8 cellular contexts compared by ENCODE assay signal in the genomic region with DNA sequence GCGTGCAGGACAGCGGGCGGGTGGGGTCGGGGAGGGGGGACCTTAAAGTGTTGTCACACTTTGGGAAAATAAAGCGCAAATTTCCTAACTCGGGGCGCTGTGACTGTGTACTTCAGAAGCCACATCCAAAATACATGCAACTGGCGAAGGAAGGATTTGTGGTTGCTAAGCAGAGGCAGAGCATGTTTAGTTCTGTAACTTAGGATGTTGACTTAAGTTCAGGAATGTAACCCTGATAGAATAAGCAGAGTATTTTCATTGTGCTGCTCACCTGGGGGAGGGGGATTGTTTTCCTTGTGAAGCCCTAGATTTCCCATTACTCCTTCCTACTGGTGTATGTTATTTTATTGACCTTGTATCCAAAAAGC. TPM values are rescaled to one million over a fixed set of nuclear protein-coding genes. Genes with fewer than 3 reads are reported as not detected.
A peak's percentile ranks its signal among the peaks of the same experiment; 100 is the strongest.
DNase-seq lines count a peak whose midpoint lies in the region; ATAC-seq, FAIRE-seq and TF ChIP-seq lines count a peak whose summit lies in the region.

No MANE protein-coding gene starts in this region.

- H3K27ac ChIP-seq in HUES6 (ENCODE audit: low read depth, low read length): no peak overlapping the region
- H3K27ac ChIP-seq in K562 (ENCODE audit: extremely low read depth, low read depth, low read length): peak overlapping the region; percentile 66

- CTCF ChIA-PET in K562 (lab: Yijun Ruan, JAX; ENCODE audit: low intra/inter-chr PET ratio): interaction anchor here (2.5 to 2.7 kb wide), 2 partner anchors 204 to 213 kb away, joined by 14 to 17 read pairs; no protein-coding TSS in a partner anchor

- peak overlapping the region; percentile 67; the same call in 1 of the 2 replicates for H2AFZ ChIP-seq in K562 (ENCODE audit: low read depth, low read length)

- DNase-seq in AML-193 (lab: John Stamatoyannopoulos, UW): peak; percentile 58 to 76
- no peak for DNase-seq in K562 (ENCODE audit: extremely low read depth in 1 of 4, low spot score in 3 of 4)
- peak; percentile 54 for DNase-seq in kidney glomerular epithelial cell (lab: John Stamatoyannopoulos, UW)
- DNase-seq in superior temporal gyrus (ENCODE audit: extremely low spot score): peak; percentile 68
- no peak for DNase-seq in NCI-H774 (lab: John Stamatoyannopoulos, UW)
- no peak for DNase-seq in NCI-H2107 (lab: John Stamatoyannopoulos, UW)

- H4K20me1 ChIP-seq in K562 (replicated peaks; ENCODE audit: control insufficient read depth, insufficient read depth, low read length): 0 out of 2 replicates have a peak, but pooled peaks cover 5% of the 10 kb centered on the region

- H3K9me3 ChIP-seq in HUES6 (ENCODE audit: control insufficient read depth, insufficient read depth, low read depth, low read length) (no peaks in the 10 kb centered on the region), K562 (replicated peaks; ENCODE audit: control insufficient read depth, insufficient read depth, low read depth, low read length) (no peaks in the 10 kb centered on the region)

- no peak for TF ChIP-seq EP300 in K562 (IDR thresholded peaks at IDR 0.05; ENCODE audit: low read length)

- 0% methylated on average over 4 of the region's 8 CpGs for WGBS in K562 (ENCODE audit: insufficient coverage, low coverage, missing lambda C conversion rate)

- POLR2A ChIA-PET in K562 (lab: Yijun Ruan, JAX): interaction anchor here (0.7 kb wide), 1 partner anchor 203 kb away, joined by 3 read pairs; no protein-coding TSS in a partner anchor

- BruUV-seq in K562 (replicated peaks; lab: Mats Ljungman, UMichigan): no TSS peak

- H3K9ac ChIP-seq in HUES6 (ENCODE audit: low read length): peak overlapping the region; percentile 56
- peak overlapping the region; percentile 34 to 87 for H3K9ac ChIP-seq in K562 (ENCODE audit: insufficient read depth in 1 of 2, low read depth in 2 of 2, low read length in 2 of 2)

- H3K79me2 ChIP-seq in K562 (ENCODE audit: control insufficient read depth, insufficient read depth, low read length): peaks cover 38% of the 10 kb centered on the region

- ATAC-seq in K562: no peak
- ATAC-seq in HG03135 (IDR thresholded peaks at IDR 0.05; ENCODE audit: unreplicated experiment): no peak

- H3K4me1 ChIP-seq in HUES6 (ENCODE audit: control insufficient read depth, insufficient read depth, low read length) (peaks cover 39% of the 10 kb centered on the region), K562 (replicated peaks in 1 of 2; ENCODE audit: control insufficient read depth in 2 of 2, insufficient read depth in 2 of 2, low read length in 2 of 2) (peaks cover 23 to 29% of the 10 kb centered on the region in 2 experiments; a peak in 4 of 5 replicates)

- H3K36me3 ChIP-seq in HUES6 (ENCODE audit: control insufficient read depth, insufficient read depth, low read length): peaks cover 7% of the 10 kb centered on the region
- peaks cover 14% of the 10 kb centered on the region for H3K36me3 ChIP-seq in K562 (ENCODE audit: control insufficient read depth, insufficient read depth, low read length)

- H3K4me2 ChIP-seq in K562 (ENCODE audit: insufficient read depth, low read length): peak overlapping the region; percentile 70

- H3K9me1 ChIP-seq in K562 (ENCODE audit: control insufficient read depth, insufficient read depth, low read length): no peaks in the 10 kb centered on the region

- FAIRE-seq in K562 (lab: Jason Lieb, UNC): peak; percentile 68

- H3K27me3 ChIP-seq in HUES6 (ENCODE audit: control insufficient read depth, insufficient read depth, low read length) (peaks cover 9% of the 10 kb centered on the region; the same call in 1 of the 2 replicates), K562 (ENCODE audit: control insufficient read depth in 2 of 2, insufficient read depth in 2 of 2, low read length in 2 of 2) (no peaks in the 10 kb centered on the region)

- in situ Hi-C loops in K562 (cut with MboI): loop anchor here (5.0 to 10.0 kb wide), 2 partner anchors 192 to 300 kb away; no protein-coding TSS in a partner anchor

- no peak for TF ChIP-seq RAD21 in K562 (CRISPR knock-in tag; conservative IDR thresholded peaks at IDR 0.05 in 1 of 2, IDR thresholded peaks at IDR 0.05 in 1 of 2)

- H3K4me3 ChIP-seq in HUES6 (ENCODE audit: low read depth, low read length): peak overlapping the region; percentile 65
- H3K4me3 ChIP-seq in K562: peak overlapping the region; percentile 29

- TF ChIP-seq POLR2A in K562 (conservative IDR thresholded peaks at IDR 0.05): no peak

- intact Hi-C loops in K562 (cut with micrococcal nuclease): loop anchor here (5.0 to 10.0 kb wide), 3 partner anchors 72 to 97 kb away; no protein-coding TSS in a partner anchor

- no peak for TF ChIP-seq CTCF in K562 (IDR thresholded peaks at IDR 0.05 in 2 of 3, conservative IDR thresholded peaks at IDR 0.05 in 1 of 3; ENCODE audit: insufficient read depth in 2 of 3, low read depth in 1 of 3, low read length in 3 of 3)

TF ChIP-seq in K562, 482 proteins besides CTCF, POLR2A, EP300 and RAD21 (continues in another document):
- TF ChIP-seq MAZ (CRISPR knock-in tag; conservative IDR thresholded peaks at IDR 0.05 in 1 of 2, IDR thresholded peaks at IDR 0.05 in 1 of 2) (0 out of 4 replicates have a peak, but pooled peaks of 1 of the 2 experiments have one; percentile 4), CBX5 (IDR thresholded peaks at IDR 0.05; ENCODE audit: borderline replicate concordance, low read depth) (no peak), GABPA (tag; conservative IDR thresholded peaks at IDR 0.05; ENCODE audit: low read depth) (0 out of 2 replicates have a peak, but pooled peaks have one; percentile 7), LARP7 (IDR thresholded peaks at IDR 0.05) (no peak), ELF1 (tag; IDR thresholded peaks at IDR 0.05) (no peak; the same call in 1 of the 2 replicates), ZNF780A (CRISPR knock-in tag; IDR thresholded peaks at IDR 0.05) (no peak), CREBBP (IDR thresholded peaks at IDR 0.05; ENCODE audit: low read depth, low read length) (no peak), TAF9B (IDR thresholded peaks at IDR 0.05; ENCODE audit: partially characterized antibody) (no peak), ZNF184 (CRISPR knock-in tag; IDR thresholded peaks at IDR 0.05) (no peak)

RNA-seq across cellular contexts. Expression of gene FAM53B, which starts 0.5 kb away (rescaled TPM):
- 11.6 and 20.0 TPM in 2 replicates for total RNA-seq in K562 (2011; cell fraction: chromatin; rRNA removed; ENCODE audit: low replicate concordance)
- total RNA-seq in K562 (2011; cell fraction: nucleolus; rRNA removed): 13.0 and 13.7 TPM in 2 replicates
- total RNA-seq in K562 (2011; cell fraction: nucleoplasm; rRNA removed): 8.9 and 12.2 TPM in 2 replicates
- 11.9 and 17.2 TPM in 2 replicates for total RNA-seq in K562 (2014; rRNA removed)
- 4.2 and 5.0 TPM in 2 replicates for total RNA-seq in K562 (2014; rRNA removed; fragmentation: Illumina TruSeq; extraction: Trizol)
- 10.6 and 10.8 TPM in 2 replicates for total RNA-seq in K562 (2015; rRNA removed; fragmentation: Illumina TruSeq; extraction: Trizol)
- 16.5 and 17.0 TPM in 2 replicates for total RNA-seq in K562 (2021)
- polyA plus RNA-seq in K562 (2011; rRNA removed): 3.9 and 4.5 TPM in 2 replicates
- 5.1 and 9.0 TPM in 2 replicates for polyA plus RNA-seq in K562 (2011; cell fraction: cytosol; rRNA removed)
- 5.9 and 8.3 TPM in 2 replicates for polyA plus RNA-seq in K562 (2011; cell fraction: nucleus; rRNA removed)
- 7.8 and 8.4 TPM in 2 replicates for polyA plus RNA-seq in K562 (2012)
- polyA plus RNA-seq in K562 (2014; fragmentation: Illumina TruSeq; extraction: Trizol): 5.0 and 7.5 TPM in 2 replicates
- under 1 TPM; 0.03 to 0.08 TPM for polyA plus RNA-seq in K562 (2014; fragmentation: Nextera tagmentation; extraction: Ambion mirVana)
- polyA plus RNA-seq in K562 (2014; rRNA removed): 6.5 and 6.6 TPM in 2 replicates
- 6.9 and 7.9 TPM in 2 replicates for polyA minus RNA-seq in K562 (2011; rRNA and poly(A)+ RNA removed)
- 10.2 and 11.9 TPM in 2 replicates for polyA minus RNA-seq in K562 (2011; cell fraction: cytosol; rRNA and poly(A)+ RNA removed)
- 5.5 and 9.6 TPM in 2 replicates for polyA minus RNA-seq in K562 (2011; cell fraction: nucleus; rRNA and poly(A)+ RNA removed)

RNA-seq across cellular contexts. Expression of gene EEF1AKMT2, which starts 47.0 kb away (rescaled TPM):
- 36.0 and 96.0 TPM in 2 replicates for total RNA-seq in K562 (2011; cell fraction: chromatin; rRNA removed; ENCODE audit: low replicate concordance)
- 25.0 and 28.3 TPM in 2 replicates for total RNA-seq in K562 (2011; cell fraction: nucleolus; rRNA removed)
- 55.4 and 95.7 TPM in 2 replicates for total RNA-seq in K562 (2011; cell fraction: nucleoplasm; rRNA removed)
- 23.7 and 24.3 TPM in 2 replicates for total RNA-seq in K562 (2014; rRNA removed)
- total RNA-seq in K562 (2014; rRNA removed; fragmentation: Illumina TruSeq; extraction: Trizol): 34.3 and 37.9 TPM in 2 replicates
- total RNA-seq in K562 (2015; rRNA removed; fragmentation: Illumina TruSeq; extraction: Trizol): 25.2 and 26.9 TPM in 2 replicates
- total RNA-seq in K562 (2021): 20.4 and 21.3 TPM in 2 replicates
- 26.5 and 31.2 TPM in 2 replicates for polyA plus RNA-seq in K562 (2011; rRNA removed)
- polyA plus RNA-seq in K562 (2011; cell fraction: cytosol; rRNA removed): 9.1 and 14.0 TPM in 2 replicates
- polyA plus RNA-seq in K562 (2011; cell fraction: nucleus; rRNA removed): 14.5 and 23.4 TPM in 2 replicates
- polyA plus RNA-seq in K562 (2012): 18.6 and 19.5 TPM in 2 replicates
- 22.2 and 22.3 TPM in 2 replicates for polyA plus RNA-seq in K562 (2014; fragmentation: Illumina TruSeq; extraction: Trizol)
- 1 to 10 TPM; 9.3 to 9.8 TPM for polyA plus RNA-seq in K562 (2014; fragmentation: Nextera tagmentation; extraction: Ambion mirVana)
- 22.1 and 28.9 TPM in 2 replicates for polyA plus RNA-seq in K562 (2014; rRNA removed)
- 20.2 and 20.3 TPM in 2 replicates for polyA minus RNA-seq in K562 (2011; rRNA and poly(A)+ RNA removed)
- 6.8 and 7.4 TPM in 2 replicates for polyA minus RNA-seq in K562 (2011; cell fraction: cytosol; rRNA and poly(A)+ RNA removed)
- polyA minus RNA-seq in K562 (2011; cell fraction: nucleus; rRNA and poly(A)+ RNA removed): 14.9 and 23.3 TPM in 2 replicates

RNA-seq across cellular contexts. Expression of gene ABRAXAS2, which starts 56.9 kb away (rescaled TPM):
- 3.5 and 11.3 TPM in 2 replicates for total RNA-seq in K562 (2011; cell fraction: chromatin; rRNA removed; ENCODE audit: low replicate concordance)
- 2.7 and 4.2 TPM in 2 replicates for total RNA-seq in K562 (2011; cell fraction: nucleolus; rRNA removed)
- total RNA-seq in K562 (2011; cell fraction: nucleoplasm; rRNA removed): 4.3 and 6.1 TPM in 2 replicates
- total RNA-seq in K562 (2014; rRNA removed) (6.0 and 7.9 TPM in 2 replicates), K562 (2014; rRNA removed; fragmentation: Illumina TruSeq; extraction: Trizol) (14.6 and 15.3 TPM in 2 replicates), K562 (2015; rRNA removed; fragmentation: Illumina TruSeq; extraction: Trizol) (13.7 and 14.9 TPM in 2 replicates), K562 (2021) (10.0 and 10.4 TPM in 2 replicates)
- polyA plus RNA-seq in K562 (2011; rRNA removed) (11.2 and 12.7 TPM in 2 replicates), K562 (2014; fragmentation: Illumina TruSeq; extraction: Trizol) (13.8 and 16.5 TPM in 2 replicates), K562 (2014; fragmentation: Nextera tagmentation; extraction: Ambion mirVana) (10 to 100 TPM in 1 of 2 experiments, 1 to 10 TPM in 1; 7.8 to 12.0 TPM), K562 (2014; rRNA removed) (9.5 and 10.6 TPM in 2 replicates)
- 3.7 and 6.2 TPM in 2 replicates for polyA plus RNA-seq in K562 (2011; cell fraction: cytosol; rRNA removed)
- polyA plus RNA-seq in K562 (2011; cell fraction: nucleus; rRNA removed): 4.8 and 7.4 TPM in 2 replicates
- 8.1 and 9.2 TPM in 2 replicates for polyA plus RNA-seq in K562 (2012)
- polyA minus RNA-seq in K562 (2011; rRNA and poly(A)+ RNA removed): 14.5 and 14.7 TPM in 2 replicates
- polyA minus RNA-seq in K562 (2011; cell fraction: cytosol; rRNA and poly(A)+ RNA removed): 4.4 and 5.4 TPM in 2 replicates
- polyA minus RNA-seq in K562 (2011; cell fraction: nucleus; rRNA and poly(A)+ RNA removed): 2.6 and 5.4 TPM in 2 replicates

Comparison
In these comparisons a context has a peak if more than half of its experiments do, and no peak if none do; other contexts are left out.
1. DNase-seq: peak in AML-193 (2 of 2), kidney glomerular epithelial cell (single experiment) and superior temporal gyrus (single experiment); none in K562 (0 of 4), NCI-H774 (single experiment) and NCI-H2107 (single experiment).